2 cellular contexts compared by ENCODE assay signal in genomic region chr16:68227183-68227793, GRCh38.
TF ChIP-seq lines count a peak whose summit lies in the region.

No MANE protein-coding gene starts in this region.

TF ChIP-seq in HCT116, 20 proteins besides CTCF, POLR2A, EP300 and RAD21:
- TF ChIP-seq ZBTB33 (IDR thresholded peaks at IDR 0.05; ENCODE audit: extremely low read depth, insufficient replicate concordance, low read length) = no peak
TF ChIP-seq in HCT116: peak in this region for 0.

TF ChIP-seq in GM12878, 131 proteins besides CTCF, POLR2A, EP300 and RAD21:
- TF ChIP-seq RUNX3 (IDR thresholded peaks at IDR 0.05; ENCODE audit: low read length) (peak; percentile 38; the same call in 1 of the 2 replicates), MEF2B (IDR thresholded peaks at IDR 0.05; ENCODE audit: partially characterized antibody, poor library complexity, severe bottlenecking) (no peak)
